Comparison of ENCODE assay signal across 22 cellular contexts in genomic region chr7:157541796-157542668, GRCh38.
DNase-seq lines count a peak whose midpoint lies in the region; ATAC-seq, FAIRE-seq and TF ChIP-seq lines count a peak whose summit lies in the region.
"Had no signal": no experiment of that assay in that cellular context is flagged by ENCODE, and none has a peak within 500 bp of the region (broad histone marks: within the 10 kb centered on the region; RNA-seq: fewer than 3 reads in every experiment).

No MANE protein-coding gene starts in this region.

- FAIRE-seq in HTR-8/SVneo (lab: Jason Lieb, UNC) = no peak
- FAIRE-seq: G401.6 had no signal

- no peak for TF ChIP-seq POLR2A in spleen (IDR thresholded peaks at IDR 0.05)

- TF ChIP-seq CTCF in chondrocyte (IDR thresholded peaks at IDR 0.05) (no peak), mucosa of descending colon (IDR thresholded peaks at IDR 0.05) (no peak), spleen (IDR thresholded peaks at IDR 0.05 in 8 of 11, conservative IDR thresholded peaks at IDR 0.05 in 3 of 11) (no peak)

- H3K36me3 Mint-ChIP-seq in activated CD8-positive, alpha-beta memory T cell treated with anti-CD3 and anti-CD28 coated beads, Interleukin-2, amount 10 ng/mL, durations not matched to agents 7 days and 5 days = no peaks in the 10 kb centered on the region
- H3K36me3 Mint-ChIP-seq in chondrocyte (ENCODE audit: low read depth) = no peaks in the 10 kb centered on the region

- H3K27ac ChIP-seq in spleen = no peak overlapping the region
- H3K27ac ChIP-seq: 22Rv1, HL-60 had no signal

- H3K9me3 Mint-ChIP-seq in activated CD8-positive, alpha-beta memory T cell treated with anti-CD3 and anti-CD28 coated beads, Interleukin-2, amount 10 ng/mL, durations not matched to agents 7 days and 5 days (ENCODE audit: low read depth) = no peaks in the 10 kb centered on the region
- H3K9me3 Mint-ChIP-seq in chondrocyte (ENCODE audit: low read depth) = no peaks in the 10 kb centered on the region

- no peaks in the 10 kb centered on the region for H3K27me3 Mint-ChIP-seq in activated CD8-positive, alpha-beta memory T cell treated with anti-CD3 and anti-CD28 coated beads, Interleukin-2, amount 10 ng/mL, durations not matched to agents 7 days and 5 days
- peaks cover 21% of the 10 kb centered on the region for H3K27me3 Mint-ChIP-seq in chondrocyte (ENCODE audit: low read depth)

- ATAC-seq in activated CD8-positive, alpha-beta memory T cell treated with anti-CD3 and anti-CD28 coated beads, Interleukin-2, amount 10 ng/mL, durations not matched to agents 7 days and 5 days = no peak
- no peak for ATAC-seq in mucosa of descending colon

- no peaks in the 10 kb centered on the region for H3K4me1 Mint-ChIP-seq in activated CD8-positive, alpha-beta memory T cell treated with anti-CD3 and anti-CD28 coated beads, Interleukin-2, amount 10 ng/mL, durations not matched to agents 7 days and 5 days
- no peaks in the 10 kb centered on the region for H3K4me1 Mint-ChIP-seq in chondrocyte (ENCODE audit: low read depth)

- CTCF ChIA-PET in activated CD8-positive, alpha-beta memory T cell treated with anti-CD3 and anti-CD28 coated beads, Interleukin-2, amount 10 ng/mL, durations not matched to agents 7 days and 5 days (lab: Charles Lee) = no interaction called here

- no peak overlapping the region for H3K4me3 Mint-ChIP-seq in activated CD8-positive, alpha-beta memory T cell treated with anti-CD3 and anti-CD28 coated beads, Interleukin-2, amount 10 ng/mL, durations not matched to agents 7 days and 5 days
- H3K4me3 Mint-ChIP-seq in chondrocyte (ENCODE audit: unreplicated experiment) = no peak overlapping the region

- H3K4me1 ChIP-seq in mucosa of descending colon (ENCODE audit: low read depth) = no peaks in the 10 kb centered on the region
- H3K4me1 ChIP-seq in spleen = no peaks in the 10 kb centered on the region
- H3K4me1 ChIP-seq: HAP-1 had no signal

- 90 to 94% (median 92%) methylated on average over 22 to 28 of the region's 28 CpGs for WGBS in spleen, 5 donors

- intact Hi-C loops in mucosa of descending colon (cut with DNase I, micrococcal nuclease) = no loop called here
- intact Hi-C loops in spleen (cut with DNase I; ENCODE audit: low total_unique reads) = no loop called here

- no peaks in the 10 kb centered on the region for H3K36me3 ChIP-seq in mucosa of descending colon (ENCODE audit: low read depth)
- H3K36me3 ChIP-seq in spleen = peaks cover 0 to 55% (median 2%) of the 10 kb centered on the region in 6 donors
- H3K36me3 ChIP-seq: HAP-1 had no signal

- no peak overlapping the region for H3K4me3 ChIP-seq in mucosa of descending colon
- no peak overlapping the region for H3K4me3 ChIP-seq in spleen
- H3K4me3 ChIP-seq: HAP-1 had no signal

- H3K27me3 ChIP-seq in spleen (replicated peaks in 1 of 7) = no peaks in the 10 kb centered on the region

- H3K27ac Mint-ChIP-seq in activated CD8-positive, alpha-beta memory T cell treated with anti-CD3 and anti-CD28 coated beads, Interleukin-2, amount 10 ng/mL, durations not matched to agents 7 days and 5 days = no peak overlapping the region
- H3K27ac Mint-ChIP-seq in chondrocyte (ENCODE audit: unreplicated experiment) = no peak overlapping the region

- DNase-seq in activated CD8-positive, alpha-beta memory T cell treated with anti-CD3 and anti-CD28 coated beads, Interleukin-2, amount 50 U/mL, for 4 hours = peak; percentile 9
- DNase-seq in activated CD8-positive, alpha-beta memory T cell treated with anti-CD3 and anti-CD28 coated beads, Interleukin-2, amount 10 ng/mL, durations not matched to agents 7 days and 5 days = no peak
- DNase-seq in chondrocyte (ENCODE audit: low spot score) = peak; percentile 79
- DNase-seq in mucosa of descending colon = peak in 2 of 3 donors; percentile 11 to 25
- peak; percentile 61 for DNase-seq in spleen
- DNase-seq in epidermal melanocyte (ENCODE audit: insufficient read length, low spot score) = no peak
- DNase-seq in HTR-8/SVneo (ENCODE audit: insufficient read length, low spot score) = no peak
- no peak for DNase-seq in NCI-H345 (lab: John Stamatoyannopoulos, UW)
- DNase-seq: AML-193; DND-41; IMR-90; NCI-H1092; NCI-H2081; NCI-H2171 treated with DMSO at 0.1 percent for 48 hours; NCI-H446 treated with DMSO at 0.1 percent for 48 hours; NCI-H69; NK-92 treated with Interleukin-12 subunit alpha and Interleukin-12 subunit beta, amount 100 ng/mL, for 24 hours; SHP77 treated with DMSO at 0.1 percent for 48 hours had no signal

- no peaks in the 10 kb centered on the region for H3K9me3 ChIP-seq in mucosa of descending colon
- no peaks in the 10 kb centered on the region for H3K9me3 ChIP-seq in spleen
- H3K9me3 ChIP-seq: HAP-1 had no signal

Comparison
In these comparisons a context has a peak if more than half of its experiments do, and no peak if none do; other contexts are left out.
1. DNase-seq: peak in activated CD8-positive, alpha-beta memory T cell treated with anti-CD3 and anti-CD28 coated beads, Interleukin-2, amount 50 U/mL, for 4 hours (single experiment), chondrocyte (single experiment), mucosa of descending colon (2 of 3) and spleen (single experiment); none in activated CD8-positive, alpha-beta memory T cell treated with anti-CD3 and anti-CD28 coated beads, Interleukin-2, amount 10 ng/mL, durations not matched to agents 7 days and 5 days (single experiment), epidermal melanocyte (single experiment), HTR-8/SVneo (single experiment) and NCI-H345 (single experiment).